In the genomic region with DNA sequence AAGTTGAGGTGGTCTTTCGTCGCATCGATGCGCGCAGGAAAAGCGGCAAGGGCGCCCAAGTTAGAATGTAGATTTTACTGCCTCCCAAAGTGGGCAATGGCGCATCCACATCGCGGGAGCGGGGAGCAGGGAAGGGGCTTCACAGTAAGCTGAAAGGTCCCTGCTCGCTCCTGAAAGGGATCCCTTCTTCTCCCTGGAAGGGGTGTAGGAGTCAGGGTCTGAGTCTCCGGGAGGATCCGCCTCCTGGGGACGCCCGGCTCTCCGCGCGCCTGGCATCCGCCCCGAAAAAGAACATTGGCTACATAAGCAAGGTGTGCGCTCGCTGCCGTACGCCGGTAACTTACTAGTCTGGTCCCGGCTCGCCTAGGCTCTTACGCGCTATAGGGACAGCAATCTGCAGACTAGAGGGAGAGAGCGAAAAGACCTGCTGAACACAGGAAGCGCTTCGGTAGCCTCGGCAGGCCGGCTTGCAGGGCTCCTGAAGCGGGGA, we compare ENCODE assay signal across 8 cellular contexts. TPM values are rescaled to one million over a fixed set of nuclear protein-coding genes. Genes with fewer than 3 reads are reported as not detected.
DNase-seq lines count a peak whose midpoint lies in the region; ATAC-seq and TF ChIP-seq lines count a peak whose summit lies in the region.

No MANE protein-coding gene starts in this region.

- in situ Hi-C loops in T47D (cut with HindIII; ENCODE audit: low pct_unique_long_range_greater_than_20kb, low sequenced_read_pairs): no loop called here

- no peak for TF ChIP-seq POLR2A in sigmoid colon (IDR thresholded peaks at IDR 0.05)

- H3K27me3 ChIP-seq in OCI-LY3 (ENCODE audit: low read depth, low read length): peaks cover 25% of the 10 kb centered on the region
- peaks cover 64% of the 10 kb centered on the region for H3K27me3 ChIP-seq in iPS-20b (ENCODE audit: insufficient read depth, low read length)
- H3K27me3 ChIP-seq in sigmoid colon: peaks cover 16 to 37% (median 17%) of the 10 kb centered on the region in 3 donors

- H2AFZ ChIP-seq in OCI-LY3 (ENCODE audit: low read depth, low read length): no peak overlapping the region

- intact Hi-C loops in sigmoid colon (cut with DNase I): loop anchor here (10.0 kb wide), 2 partner anchors 398 to 808 kb away; a partner anchor contains a TSS

- no peaks in the 10 kb centered on the region for H3K4me1 ChIP-seq in OCI-LY3 (ENCODE audit: low read length)
- peaks cover 44% of the 10 kb centered on the region for H3K4me1 ChIP-seq in iPS-20b (ENCODE audit: insufficient read depth, low read length)
- H3K4me1 ChIP-seq in sigmoid colon: peaks cover 0 to 49% (median 37%) of the 10 kb centered on the region in 4 donors

- WGBS in sigmoid colon, 2 donors: 1% methylated on average over 36 of the region's 36 CpGs

- no peaks in the 10 kb centered on the region for H4K20me1 ChIP-seq in OCI-LY3 (ENCODE audit: insufficient read depth, low read length)

- no peak for TF ChIP-seq CTCF in HFF-Myc (IDR thresholded peaks at IDR 0.05; ENCODE audit: low read depth, low read length, missing control alignments)
- TF ChIP-seq CTCF in OCI-LY3 (IDR thresholded peaks at IDR 0.05; ENCODE audit: low read depth, low read length): no peak
- TF ChIP-seq CTCF in sigmoid colon (IDR thresholded peaks at IDR 0.05): no peak

- TF ChIP-seq EP300 in sigmoid colon (IDR thresholded peaks at IDR 0.05): no peak

- H3K4me3 ChIP-seq in HFF-Myc (replicated peaks; ENCODE audit: low read depth, low read length): peak overlapping the region; percentile 95
- H3K4me3 ChIP-seq in OCI-LY3 (ENCODE audit: low read length): peak overlapping the region; percentile 74
- peak overlapping the region; percentile 81 for H3K4me3 ChIP-seq in iPS-20b (ENCODE audit: low read length)
- H3K4me3 ChIP-seq in sigmoid colon: peak overlapping the region; percentile 38 to 81 (median 58)

- H3K9ac ChIP-seq in OCI-LY3 (ENCODE audit: low read length) (peak overlapping the region; percentile 37; the same call in 1 of the 2 replicates), iPS-20b (ENCODE audit: low read depth, low read length) (peak overlapping the region; percentile 68; the same call in 1 of the 2 replicates)

- H3K27ac ChIP-seq in OCI-LY3 (ENCODE audit: low read length) (no peak overlapping the region), iPS-20b (ENCODE audit: low read length) (no peak overlapping the region), sigmoid colon (peak overlapping the region; percentile 68 to 86 (median 79))

- no peaks in the 10 kb centered on the region for H3K79me2 ChIP-seq in OCI-LY3 (ENCODE audit: low read length)

- ATAC-seq in HG02870 (IDR thresholded peaks at IDR 0.05; ENCODE audit: unreplicated experiment) (no peak), GM19035 (IDR thresholded peaks at IDR 0.05; ENCODE audit: unreplicated experiment) (no peak)

- H3K36me3 ChIP-seq in OCI-LY3 (replicated peaks; ENCODE audit: low read depth, low read length) (no peaks in the 10 kb centered on the region), iPS-20b (ENCODE audit: insufficient read depth, low read depth, low read length) (no peaks in the 10 kb centered on the region), sigmoid colon (no peaks in the 10 kb centered on the region)

- H3K9me3 ChIP-seq in OCI-LY3 (ENCODE audit: insufficient read depth, low read length): no peaks in the 10 kb centered on the region
- H3K9me3 ChIP-seq in iPS-20b (ENCODE audit: insufficient read depth, low read depth, low read length): no peaks in the 10 kb centered on the region
- no peaks in the 10 kb centered on the region for H3K9me3 ChIP-seq in sigmoid colon

- H3K4me2 ChIP-seq in OCI-LY3 (ENCODE audit: low read length): peak overlapping the region; percentile 72

- DNase-seq in Ammon's horn (ENCODE audit: low spot score): peak; percentile 54
- no peak for DNase-seq in HFF-Myc (ENCODE audit: extremely low read depth, low read depth)
- peak; percentile 68 to 88 for DNase-seq in T47D (ENCODE audit: low read depth in 1 of 2, low spot score in 1 of 2)
- peak; percentile 84 for DNase-seq in sigmoid colon

RNA-seq across cellular contexts. Expression of a gene that starts 0.8 kb away (rescaled TPM):
- 1 to 10 TPM; 1.4 to 3.0 (median 1.7) TPM for total RNA-seq in sigmoid colon
- polyA plus RNA-seq in sigmoid colon: 10 to 100 TPM in 1 of 3 donors, 1 to 10 TPM in 2; 1.8 to 12.7 (median 2.8) TPM

Comparison
In these comparisons a context has a peak if more than half of its experiments do, and no peak if none do; other contexts are left out.
1. H3K27ac ChIP-seq: peak in sigmoid colon (4 of 4); none in OCI-LY3 (single experiment) and iPS-20b (single experiment).
2. Peak in every context shown above with its lines, with median percentiles within 50 percentile points of each other: H3K4me3 ChIP-seq.